10 cellular contexts compared by ENCODE assay signal in genomic region chr12:1518763-1519516, GRCh38.
DNase-seq lines count a peak whose midpoint lies in the region; ATAC-seq, FAIRE-seq and TF ChIP-seq lines count a peak whose summit lies in the region.
"Had no signal": no experiment of that assay in that cellular context is flagged by ENCODE, and none has a peak within 500 bp of the region (broad histone marks: within the 10 kb centered on the region; RNA-seq: fewer than 3 reads in every experiment).

No MANE protein-coding gene starts in this region.

- DNase-seq in A549 (ENCODE audit: low read depth in 1 of 2, low spot score in 1 of 2): peak in 1 of 2 experiments; percentile 81
- DNase-seq in HPDE6-E6E7 (ENCODE audit: extremely low spot score): peak; percentile 71
- peak; percentile 78 for DNase-seq in RWPE2 (ENCODE audit: low spot score)
- DNase-seq in iris pigment epithelial cell (ENCODE audit: low read depth): peak; percentile 93
- DNase-seq in NOMO-1 (lab: John Stamatoyannopoulos, UW; ENCODE audit: unreplicated experiment in 2 of 2): no peak
- no peak for DNase-seq in hepatic stellate cell (ENCODE audit: low spot score)
- DNase-seq in gastrocnemius medialis: no peak
- DNase-seq: GOT3, naive B cell had no signal

- ATAC-seq in A549 (peak; percentile 79 to 88), RWPE2 (ENCODE audit: low read depth) (peak; percentile 88), gastrocnemius medialis (no peak), HG03520 (IDR thresholded peaks at IDR 0.05; ENCODE audit: unreplicated experiment) (no peak)

- 32% methylated on average over 20 of the region's 23 CpGs for WGBS in A549 (ENCODE audit: missing lambda C conversion rate)

- H3K27ac ChIP-seq in A549 (peak overlapping the region; percentile 68 to 81), RWPE2 (ENCODE audit: poor library complexity, severe bottlenecking) (peak overlapping the region; percentile 60), gastrocnemius medialis (no peak overlapping the region)

- H3K9me3 ChIP-seq in A549 (peaks cover 14% of the 10 kb centered on the region; the same call in 1 of the 3 replicates), RWPE2 (ENCODE audit: severe bottlenecking) (no peaks in the 10 kb centered on the region), gastrocnemius medialis (peaks cover 0 to 4% (median 0%) of the 10 kb centered on the region in 3 donors)

- CTCF ChIA-PET in A549 (lab: Yijun Ruan, JAX): interaction anchor here (0.9 to 1.8 kb wide), 3 partner anchors 18 to 65 kb away, joined by 3 to 4 read pairs (median 3); no protein-coding TSS in a partner anchor

- H3K27me3 ChIP-seq in RWPE2 (ENCODE audit: insufficient read depth, poor library complexity, severe bottlenecking) (no peaks in the 10 kb centered on the region), gastrocnemius medialis (peaks cover 5 to 11% (median 10%) of the 10 kb centered on the region in 3 donors)

- H3K4me1 ChIP-seq in A549 (peaks cover 28% of the 10 kb centered on the region), RWPE2 (ENCODE audit: insufficient read depth, poor library complexity, severe bottlenecking) (peaks cover 23% of the 10 kb centered on the region), gastrocnemius medialis (no peaks in the 10 kb centered on the region)

- no peak for TF ChIP-seq RAD21 in A549 (conservative IDR thresholded peaks at IDR 0.05 in 1 of 2, IDR thresholded peaks at IDR 0.05 in 1 of 2)

- TF ChIP-seq CTCF in A549 (IDR thresholded peaks at IDR 0.05) (no peak), RWPE2 (IDR thresholded peaks at IDR 0.05; ENCODE audit: poor library complexity, severe bottlenecking) (no peak), gastrocnemius medialis (IDR thresholded peaks at IDR 0.05 in 4 of 5, conservative IDR thresholded peaks at IDR 0.05 in 1 of 5) (no peak)

- FAIRE-seq in A549 (lab: Jason Lieb, UNC): no peak

- POLR2A ChIA-PET in A549 (lab: Yijun Ruan, JAX): no interaction called here

- no peaks in the 10 kb centered on the region for H3K36me3 ChIP-seq in RWPE2 (ENCODE audit: low read depth)
- no peaks in the 10 kb centered on the region for H3K36me3 ChIP-seq in gastrocnemius medialis

- H3K4me2 ChIP-seq in A549: peak overlapping the region; percentile 71

- peak in 1 of 2 experiments; percentile 30; a peak in 1 of 5 replicates for TF ChIP-seq EP300 in A549 (IDR thresholded peaks at IDR 0.05)

- intact Hi-C loops in gastrocnemius medialis (cut with DNase I; ENCODE audit: low total_unique reads): no loop called here

- TF ChIP-seq POLR2A in A549 (IDR thresholded peaks at IDR 0.05; ENCODE audit: low read length) (no peak), gastrocnemius medialis (IDR thresholded peaks at IDR 0.05) (no peak)

- H3K4me3 ChIP-seq in A549 (peak overlapping the region; percentile 15; the same call in 1 of the 3 replicates), RWPE2 (ENCODE audit: severe bottlenecking) (peak overlapping the region; percentile 4), gastrocnemius medialis (no peak overlapping the region)

- in situ Hi-C loops in gastrocnemius medialis (cut with MboI; ENCODE audit: low sequenced_read_pairs in 4 of 4): no loop called here

TF ChIP-seq in A549, 52 proteins besides CTCF, POLR2A, EP300 and RAD21:
- TF ChIP-seq GATA3 (IDR thresholded peaks at IDR 0.05; ENCODE audit: borderline replicate concordance): peak; percentile 70; the same call in 1 of the 2 replicates
- TF ChIP-seq HOXA7 (CRISPR knock-in tag; IDR thresholded peaks at IDR 0.05): no peak
- TF ChIP-seq, protein P1, sequence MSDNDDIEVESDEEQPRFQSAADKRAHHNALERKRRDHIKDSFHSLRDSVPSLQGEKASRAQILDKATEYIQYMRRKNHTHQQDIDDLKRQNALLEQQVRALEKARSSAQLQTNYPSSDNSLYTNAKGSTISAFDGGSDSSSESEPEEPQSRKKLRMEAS (IDR thresholded peaks at IDR 0.05): peak; percentile 57; the same call in 1 of the 2 replicates
- peak; percentile 72 for TF ChIP-seq MAFK (IDR thresholded peaks at IDR 0.05; ENCODE audit: partially characterized antibody)
- TF ChIP-seq, protein P2, sequence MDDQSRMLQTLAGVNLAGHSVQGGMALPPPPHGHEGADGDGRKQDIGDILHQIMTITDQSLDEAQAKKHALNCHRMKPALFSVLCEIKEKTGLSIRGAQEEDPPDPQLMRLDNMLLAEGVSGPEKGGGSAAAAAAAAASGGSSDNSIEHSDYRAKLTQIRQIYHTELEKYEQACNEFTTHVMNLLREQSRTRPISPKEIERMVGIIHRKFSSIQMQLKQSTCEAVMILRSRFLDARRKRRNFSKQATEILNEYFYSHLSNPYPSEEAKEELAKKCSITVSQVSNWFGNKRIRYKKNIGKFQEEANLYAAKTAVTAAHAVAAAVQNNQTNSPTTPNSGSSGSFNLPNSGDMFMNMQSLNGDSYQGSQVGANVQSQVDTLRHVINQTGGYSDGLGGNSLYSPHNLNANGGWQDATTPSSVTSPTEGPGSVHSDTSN (IDR thresholded peaks at IDR 0.05): 0 out of 2 replicates have a peak, but pooled peaks have one; percentile 42
- TF ChIP-seq, protein P3, sequence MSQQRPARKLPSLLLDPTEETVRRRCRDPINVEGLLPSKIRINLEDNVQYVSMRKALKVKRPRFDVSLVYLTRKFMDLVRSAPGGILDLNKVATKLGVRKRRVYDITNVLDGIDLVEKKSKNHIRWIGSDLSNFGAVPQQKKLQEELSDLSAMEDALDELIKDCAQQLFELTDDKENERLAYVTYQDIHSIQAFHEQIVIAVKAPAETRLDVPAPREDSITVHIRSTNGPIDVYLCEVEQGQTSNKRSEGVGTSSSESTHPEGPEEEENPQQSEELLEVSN (IDR thresholded peaks at IDR 0.05; ENCODE audit: borderline replicate concordance, low read depth): no peak
- TF ChIP-seq BHLHE40 (IDR thresholded peaks at IDR 0.05; ENCODE audit: low read depth, low read length): no peak
- TF ChIP-seq MYC (IDR thresholded peaks at IDR 0.05; ENCODE audit: borderline replicate concordance, low read length): no peak
- no peak for TF ChIP-seq KDM1A (IDR thresholded peaks at IDR 0.05; ENCODE audit: low read depth)
- peak; percentile 79 for TF ChIP-seq FOSL2 (IDR thresholded peaks at IDR 0.05)
- peak; percentile 65 for TF ChIP-seq FOSL2 (CRISPR knock-in tag; IDR thresholded peaks at IDR 0.05)
- TF ChIP-seq RFX5 (IDR thresholded peaks at IDR 0.05): peak; percentile 46; the same call in 1 of the 2 replicates
- TF ChIP-seq, protein P4, sequence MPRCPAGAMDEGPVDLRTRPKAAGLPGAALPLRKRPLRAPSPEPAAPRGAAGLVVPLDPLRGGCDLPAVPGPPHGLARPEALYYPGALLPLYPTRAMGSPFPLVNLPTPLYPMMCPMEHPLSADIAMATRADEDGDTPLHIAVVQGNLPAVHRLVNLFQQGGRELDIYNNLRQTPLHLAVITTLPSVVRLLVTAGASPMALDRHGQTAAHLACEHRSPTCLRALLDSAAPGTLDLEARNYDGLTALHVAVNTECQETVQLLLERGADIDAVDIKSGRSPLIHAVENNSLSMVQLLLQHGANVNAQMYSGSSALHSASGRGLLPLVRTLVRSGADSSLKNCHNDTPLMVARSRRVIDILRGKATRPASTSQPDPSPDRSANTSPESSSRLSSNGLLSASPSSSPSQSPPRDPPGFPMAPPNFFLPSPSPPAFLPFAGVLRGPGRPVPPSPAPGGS (IDR thresholded peaks at IDR 0.05): 0 out of 3 replicates have a peak, but pooled peaks have one; percentile 30
- TF ChIP-seq CHD2 (IDR thresholded peaks at IDR 0.05; ENCODE audit: low read length, partially characterized antibody): no peak
- peak; percentile 61; the same call in 1 of the 2 replicates for TF ChIP-seq JUNB (IDR thresholded peaks at IDR 0.05)
- TF ChIP-seq RCOR1 (IDR thresholded peaks at IDR 0.05; ENCODE audit: low read depth, low read length): no peak

Comparison
In these comparisons a context has a peak if more than half of its experiments do, and no peak if none do; other contexts are left out.
1. ATAC-seq: peak in A549 (2 of 2) and RWPE2 (single experiment); none in gastrocnemius medialis (0 of 2) and HG03520 (single experiment).
2. DNase-seq: peak in HPDE6-E6E7 (single experiment), RWPE2 (single experiment) and iris pigment epithelial cell (single experiment); none in NOMO-1 (0 of 2), hepatic stellate cell (single experiment) and gastrocnemius medialis (0 of 2).
3. H3K27ac ChIP-seq: peak in A549 (2 of 2) and RWPE2 (single experiment); none in gastrocnemius medialis (0 of 4).
4. H3K4me3 ChIP-seq: peak in A549 (single experiment) and RWPE2 (single experiment); none in gastrocnemius medialis (0 of 4).